Comparison of ENCODE assay signal across 1 cellular context in the genomic region with DNA sequence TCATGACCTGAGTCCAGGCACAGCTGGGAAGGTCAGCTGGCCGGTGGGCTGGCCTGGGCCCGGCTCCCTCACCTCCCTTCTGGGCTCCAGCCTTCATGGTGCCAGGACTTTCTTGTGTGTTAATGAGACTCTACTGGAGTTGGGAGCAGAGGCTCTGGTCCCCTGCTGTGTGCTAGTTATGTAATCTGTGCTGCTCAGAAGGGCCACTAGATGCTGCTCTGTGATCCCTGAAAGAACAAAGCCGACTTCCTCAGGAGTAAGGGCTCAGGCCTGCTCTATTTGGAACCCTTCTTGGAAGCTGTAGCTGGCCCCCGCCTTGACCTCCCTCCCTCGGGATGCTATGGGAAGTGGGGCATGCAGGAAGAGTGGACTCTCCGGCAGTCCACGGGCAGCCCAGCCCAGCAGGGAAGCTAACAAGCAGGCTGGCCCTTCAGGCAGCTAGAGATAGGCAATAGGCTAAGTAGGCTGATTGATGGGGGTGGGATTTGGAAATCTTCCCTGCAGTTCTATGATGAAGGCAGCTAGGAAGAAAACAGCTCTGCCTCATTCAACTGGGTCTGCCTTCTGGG.
TF ChIP-seq lines count a peak whose summit lies in the region.

No MANE protein-coding gene starts in this region.

TF ChIP-seq in GM23338, 12 proteins besides CTCF, POLR2A, EP300 and RAD21 (continued from another document):
- TF ChIP-seq, protein P1, sequence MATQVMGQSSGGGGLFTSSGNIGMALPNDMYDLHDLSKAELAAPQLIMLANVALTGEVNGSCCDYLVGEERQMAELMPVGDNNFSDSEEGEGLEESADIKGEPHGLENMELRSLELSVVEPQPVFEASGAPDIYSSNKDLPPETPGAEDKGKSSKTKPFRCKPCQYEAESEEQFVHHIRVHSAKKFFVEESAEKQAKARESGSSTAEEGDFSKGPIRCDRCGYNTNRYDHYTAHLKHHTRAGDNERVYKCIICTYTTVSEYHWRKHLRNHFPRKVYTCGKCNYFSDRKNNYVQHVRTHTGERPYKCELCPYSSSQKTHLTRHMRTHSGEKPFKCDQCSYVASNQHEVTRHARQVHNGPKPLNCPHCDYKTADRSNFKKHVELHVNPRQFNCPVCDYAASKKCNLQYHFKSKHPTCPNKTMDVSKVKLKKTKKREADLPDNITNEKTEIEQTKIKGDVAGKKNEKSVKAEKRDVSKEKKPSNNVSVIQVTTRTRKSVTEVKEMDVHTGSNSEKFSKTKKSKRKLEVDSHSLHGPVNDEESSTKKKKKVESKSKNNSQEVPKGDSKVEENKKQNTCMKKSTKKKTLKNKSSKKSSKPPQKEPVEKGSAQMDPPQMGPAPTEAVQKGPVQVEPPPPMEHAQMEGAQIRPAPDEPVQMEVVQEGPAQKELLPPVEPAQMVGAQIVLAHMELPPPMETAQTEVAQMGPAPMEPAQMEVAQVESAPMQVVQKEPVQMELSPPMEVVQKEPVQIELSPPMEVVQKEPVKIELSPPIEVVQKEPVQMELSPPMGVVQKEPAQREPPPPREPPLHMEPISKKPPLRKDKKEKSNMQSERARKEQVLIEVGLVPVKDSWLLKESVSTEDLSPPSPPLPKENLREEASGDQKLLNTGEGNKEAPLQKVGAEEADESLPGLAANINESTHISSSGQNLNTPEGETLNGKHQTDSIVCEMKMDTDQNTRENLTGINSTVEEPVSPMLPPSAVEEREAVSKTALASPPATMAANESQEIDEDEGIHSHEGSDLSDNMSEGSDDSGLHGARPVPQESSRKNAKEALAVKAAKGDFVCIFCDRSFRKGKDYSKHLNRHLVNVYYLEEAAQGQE (IDR thresholded peaks at IDR 0.05; ENCODE audit: unreplicated experiment) = no peak
- TF ChIP-seq EZH2phosphoT487 (IDR thresholded peaks at IDR 0.05; ENCODE audit: unreplicated experiment) (no peak), NANOG (IDR thresholded peaks at IDR 0.05; ENCODE audit: borderline replicate concordance) (no peak), CREB1 (CRISPR knock-in tag; IDR thresholded peaks at IDR 0.05; ENCODE audit: low read depth) (no peak; the same call in 1 of the 2 replicates), JUNB (IDR thresholded peaks at IDR 0.05; ENCODE audit: unreplicated experiment) (no peak)
- TF ChIP-seq, protein P2, sequence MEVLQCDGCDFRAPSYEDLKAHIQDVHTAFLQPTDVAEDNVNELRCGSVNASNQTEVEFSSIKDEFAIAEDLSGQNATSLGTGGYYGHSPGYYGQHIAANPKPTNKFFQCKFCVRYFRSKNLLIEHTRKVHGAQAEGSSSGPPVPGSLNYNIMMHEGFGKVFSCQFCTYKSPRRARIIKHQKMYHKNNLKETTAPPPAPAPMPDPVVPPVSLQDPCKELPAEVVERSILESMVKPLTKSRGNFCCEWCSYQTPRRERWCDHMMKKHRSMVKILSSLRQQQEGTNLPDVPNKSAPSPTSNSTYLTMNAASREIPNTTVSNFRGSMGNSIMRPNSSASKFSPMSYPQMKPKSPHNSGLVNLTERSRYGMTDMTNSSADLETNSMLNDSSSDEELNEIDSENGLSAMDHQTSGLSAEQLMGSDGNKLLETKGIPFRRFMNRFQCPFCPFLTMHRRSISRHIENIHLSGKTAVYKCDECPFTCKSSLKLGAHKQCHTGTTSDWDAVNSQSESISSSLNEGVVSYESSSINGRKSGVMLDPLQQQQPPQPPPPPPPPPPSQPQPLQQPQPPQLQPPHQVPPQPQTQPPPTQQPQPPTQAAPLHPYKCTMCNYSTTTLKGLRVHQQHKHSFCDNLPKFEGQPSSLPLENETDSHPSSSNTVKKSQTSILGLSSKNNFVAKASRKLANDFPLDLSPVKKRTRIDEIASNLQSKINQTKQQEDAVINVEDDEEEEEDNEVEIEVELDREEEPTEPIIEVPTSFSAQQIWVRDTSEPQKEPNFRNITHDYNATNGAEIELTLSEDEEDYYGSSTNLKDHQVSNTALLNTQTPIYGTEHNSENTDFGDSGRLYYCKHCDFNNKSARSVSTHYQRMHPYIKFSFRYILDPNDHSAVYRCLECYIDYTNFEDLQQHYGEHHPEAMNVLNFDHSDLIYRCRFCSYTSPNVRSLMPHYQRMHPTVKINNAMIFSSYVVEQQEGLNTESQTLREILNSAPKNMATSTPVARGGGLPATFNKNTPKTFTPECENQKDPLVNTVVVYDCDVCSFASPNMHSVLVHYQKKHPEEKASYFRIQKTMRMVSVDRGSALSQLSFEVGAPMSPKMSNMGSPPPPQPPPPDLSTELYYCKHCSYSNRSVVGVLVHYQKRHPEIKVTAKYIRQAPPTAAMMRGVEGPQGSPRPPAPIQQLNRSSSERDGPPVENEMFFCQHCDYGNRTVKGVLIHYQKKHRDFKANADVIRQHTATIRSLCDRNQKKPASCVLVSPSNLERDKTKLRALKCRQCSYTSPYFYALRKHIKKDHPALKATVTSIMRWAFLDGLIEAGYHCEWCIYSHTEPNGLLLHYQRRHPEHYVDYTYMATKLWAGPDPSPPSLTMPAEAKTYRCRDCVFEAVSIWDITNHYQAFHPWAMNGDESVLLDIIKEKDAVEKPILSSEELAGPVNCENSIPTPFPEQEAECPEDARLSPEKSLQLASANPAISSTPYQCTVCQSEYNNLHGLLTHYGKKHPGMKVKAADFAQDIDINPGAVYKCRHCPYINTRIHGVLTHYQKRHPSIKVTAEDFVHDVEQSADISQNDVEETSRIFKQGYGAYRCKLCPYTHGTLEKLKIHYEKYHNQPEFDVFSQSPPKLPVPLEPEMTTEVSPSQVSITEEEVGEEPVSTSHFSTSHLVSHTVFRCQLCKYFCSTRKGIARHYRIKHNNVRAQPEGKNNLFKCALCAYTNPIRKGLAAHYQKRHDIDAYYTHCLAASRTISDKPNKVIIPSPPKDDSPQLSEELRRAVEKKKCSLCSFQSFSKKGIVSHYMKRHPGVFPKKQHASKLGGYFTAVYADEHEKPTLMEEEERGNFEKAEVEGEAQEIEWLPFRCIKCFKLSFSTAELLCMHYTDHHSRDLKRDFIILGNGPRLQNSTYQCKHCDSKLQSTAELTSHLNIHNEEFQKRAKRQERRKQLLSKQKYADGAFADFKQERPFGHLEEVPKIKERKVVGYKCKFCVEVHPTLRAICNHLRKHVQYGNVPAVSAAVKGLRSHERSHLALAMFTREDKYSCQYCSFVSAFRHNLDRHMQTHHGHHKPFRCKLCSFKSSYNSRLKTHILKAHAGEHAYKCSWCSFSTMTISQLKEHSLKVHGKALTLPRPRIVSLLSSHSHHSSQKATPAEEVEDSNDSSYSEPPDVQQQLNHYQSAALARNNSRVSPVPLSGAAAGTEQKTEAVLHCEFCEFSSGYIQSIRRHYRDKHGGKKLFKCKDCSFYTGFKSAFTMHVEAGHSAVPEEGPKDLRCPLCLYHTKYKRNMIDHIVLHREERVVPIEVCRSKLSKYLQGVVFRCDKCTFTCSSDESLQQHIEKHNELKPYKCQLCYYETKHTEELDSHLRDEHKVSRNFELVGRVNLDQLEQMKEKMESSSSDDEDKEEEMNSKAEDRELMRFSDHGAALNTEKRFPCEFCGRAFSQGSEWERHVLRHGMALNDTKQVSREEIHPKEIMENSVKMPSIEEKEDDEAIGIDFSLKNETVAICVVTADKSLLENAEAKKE (CRISPR knock-in tag; IDR thresholded peaks at IDR 0.05) = peak; percentile 40; the same call in 1 of the 2 replicates
